1 cellular context compared by ENCODE assay signal in genomic region chr12:56134897-56135296, GRCh38.
TF ChIP-seq lines count a peak whose summit lies in the region.

No MANE protein-coding gene starts in this region.

TF ChIP-seq in K562, 482 proteins besides CTCF, POLR2A, EP300 and RAD21:
- TF ChIP-seq ZNF316 (IDR thresholded peaks at IDR 0.05) (peak; percentile 12; the same call in 1 of the 2 replicates), GABPA (tag; conservative IDR thresholded peaks at IDR 0.05; ENCODE audit: low read depth) (no peak)
